Comparison of ENCODE assay signal across 7 cellular contexts in the genomic region with DNA sequence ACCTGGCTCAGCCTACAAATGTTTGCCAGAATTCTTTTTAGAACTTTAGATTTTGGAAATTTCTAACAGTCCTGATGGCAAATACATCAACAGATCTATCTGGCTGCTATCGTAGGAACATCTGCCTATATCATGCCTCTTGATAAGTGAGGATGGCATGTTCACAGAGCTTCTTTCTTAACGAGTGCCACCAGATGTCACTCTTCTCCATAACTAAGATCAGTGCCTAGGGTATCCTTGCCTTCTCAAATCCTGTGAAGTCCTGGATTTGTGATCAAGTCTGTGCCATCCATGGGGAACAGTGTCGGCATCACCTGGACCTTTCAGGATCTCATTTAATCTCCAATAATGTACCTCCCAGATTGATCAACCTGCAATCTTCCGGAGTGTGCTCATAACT. TPM values are rescaled to one million over a fixed set of nuclear protein-coding genes. Genes with fewer than 3 reads are reported as not detected.
DNase-seq lines count a peak whose midpoint lies in the region; ATAC-seq and TF ChIP-seq lines count a peak whose summit lies in the region.

No MANE protein-coding gene starts in this region.

- peaks cover 26% of the 10 kb centered on the region for H3K27me3 Mint-ChIP-seq in chondrocyte (ENCODE audit: low read depth)
- H3K27me3 Mint-ChIP-seq in nephron (ENCODE audit: low read depth): peaks cover 10% of the 10 kb centered on the region

- TF ChIP-seq CTCF in GM12873 (IDR thresholded peaks at IDR 0.05; ENCODE audit: insufficient read depth, low read depth, low read length, missing control alignments): peak; percentile 53
- peak; percentile 74 for TF ChIP-seq CTCF in chondrocyte (IDR thresholded peaks at IDR 0.05)
- peak in 2 of 3 experiments; percentile 35 to 39 for TF ChIP-seq CTCF in nephron (IDR thresholded peaks at IDR 0.05; ENCODE audit: unreplicated experiment in 3 of 3)
- no peak for TF ChIP-seq CTCF in lower leg skin (IDR thresholded peaks at IDR 0.05)

- DNase-seq in NCI-H2227 treated with DMSO at 0.1 percent for 48 hours (lab: John Stamatoyannopoulos, UW) (peak; percentile 22), chondrocyte (ENCODE audit: low spot score) (no peak), lower leg skin (ENCODE audit: low spot score in 2 of 2) (no peak)
- no peak for DNase-seq in effector CD8-positive, alpha-beta T cell (lab: John Stamatoyannopoulos, UW)

- 18 to 48% methylated on average over 4 of the region's 4 CpGs for WGBS in lower leg skin, 2 donors

- H3K36me3 Mint-ChIP-seq in chondrocyte (ENCODE audit: low read depth) (no peaks in the 10 kb centered on the region), nephron (ENCODE audit: low read depth) (no peaks in the 10 kb centered on the region)

- no peaks in the 10 kb centered on the region for H3K4me1 Mint-ChIP-seq in chondrocyte (ENCODE audit: low read depth)
- H3K4me1 Mint-ChIP-seq in nephron: no peaks in the 10 kb centered on the region

- TF ChIP-seq POLR2A in lower leg skin (IDR thresholded peaks at IDR 0.05): no peak

- no peak for ATAC-seq in HG03135 (IDR thresholded peaks at IDR 0.05; ENCODE audit: unreplicated experiment)

- H3K27ac Mint-ChIP-seq in chondrocyte (ENCODE audit: unreplicated experiment) (no peak overlapping the region), nephron (no peak overlapping the region)

- intact Hi-C loops in lower leg skin (cut with DNase I; ENCODE audit: low total_unique reads): no loop called here

- H3K9me3 Mint-ChIP-seq in chondrocyte (ENCODE audit: low read depth): no peaks in the 10 kb centered on the region
- no peaks in the 10 kb centered on the region for H3K9me3 Mint-ChIP-seq in nephron

- H3K4me3 ChIP-seq in lower leg skin (ENCODE audit: low read depth, poor library complexity, severe bottlenecking): no peak overlapping the region

- H3K4me3 Mint-ChIP-seq in chondrocyte (ENCODE audit: unreplicated experiment) (no peak overlapping the region), nephron (no peak overlapping the region)

RNA-seq across cellular contexts. Expression of gene CD5L, which starts 36.5 kb away (rescaled TPM):
- not detected in 3 replicates for total RNA-seq in chondrocyte
- under 1 TPM in 2 of 4 donors, not detected in 2; 0.10 to 0.17 TPM for total RNA-seq in lower leg skin

RNA-seq across cellular contexts. Expression of gene FCRL1, which starts 58.1 kb away (rescaled TPM):
- total RNA-seq in chondrocyte (not detected in 3 replicates), lower leg skin (not detected)

Comparison
In these comparisons a context has a peak if more than half of its experiments do, and no peak if none do; other contexts are left out.
1. CTCF ChIP-seq: peak in GM12873 (single experiment), chondrocyte (single experiment) and nephron (2 of 3); none in lower leg skin (0 of 3).